In genomic region chr21:46014828-46015227, GRCh38 we compare ENCODE assay signal across 29 cellular contexts.
"Had no signal": no experiment of that assay in that cellular context is flagged by ENCODE, and none has a peak within 500 bp of the region (broad histone marks: within the 10 kb centered on the region; RNA-seq: fewer than 3 reads in every experiment).

No MANE protein-coding gene starts in this region.

- H3K4me3 Mint-ChIP-seq: stimulated activated effector memory CD8-positive, alpha-beta T cell treated with anti-CD3 and anti-CD28 coated beads, Interleukin-12 subunit alpha, Interleukin-12 subunit beta, amount 100 ng/mL, for 72 hours; stimulated activated memory B cell treated with anti-CD40 and anti-IgM and Interleukin-4, amounts not matched to agents 10 μg/mL and 1 μg/mL and 100 μg/mL, for 72 hours; stimulated activated naive B cell treated with anti-CD40 and anti-IgM and Interleukin-4, amounts not matched to agents 10 μg/mL and 1 μg/mL and 100 μg/mL, for 72 hours; stimulated activated naive CD8-positive, alpha-beta T cell treated with anti-CD3 and anti-CD28 coated beads, Interleukin-15, amount 100 ng/mL, for 72 hours; stimulated activated naive CD8-positive, alpha-beta T cell treated with anti-CD3 and anti-CD28 coated beads, Interleukin-15, Interleukin-2, amounts not matched to agents 100 ng/mL and 50 ng/mL, for 24 hours; type B pancreatic cell had no signal

- H3K27ac ChIP-seq: stomach, suprapubic skin, testis, thoracic aorta, thyroid gland, tibial artery, tibial nerve, transverse colon, upper lobe of left lung, upper lobe of right lung, uterus, vagina had no signal

- FAIRE-seq: urothelium cell line had no signal

- H3K9me3 Mint-ChIP-seq: stimulated activated effector memory CD8-positive, alpha-beta T cell treated with anti-CD3 and anti-CD28 coated beads, Interleukin-12 subunit alpha, Interleukin-12 subunit beta, amount 100 ng/mL, for 72 hours; stimulated activated naive B cell treated with anti-CD40 and anti-IgM and Interleukin-4, amounts not matched to agents 10 μg/mL and 1 μg/mL and 100 μg/mL, for 72 hours; stimulated activated naive CD8-positive, alpha-beta T cell treated with anti-CD3 and anti-CD28 coated beads, Interleukin-15, amount 100 ng/mL, for 72 hours; stimulated activated naive CD8-positive, alpha-beta T cell treated with anti-CD3 and anti-CD28 coated beads, Interleukin-15, Interleukin-2, amounts not matched to agents 100 ng/mL and 50 ng/mL, for 24 hours; type B pancreatic cell had no signal

- H3K36me3 ChIP-seq: stomach, suprapubic skin, thoracic aorta, thyroid gland, tibial artery, tibial nerve, transverse colon, upper lobe of left lung, upper lobe of right lung, uterus, vagina had no signal

- ATAC-seq: stimulated activated effector memory CD8-positive, alpha-beta T cell treated with anti-CD3 and anti-CD28 coated beads, Interleukin-12 subunit alpha, Interleukin-12 subunit beta, amount 100 ng/mL, for 72 hours; stimulated activated memory B cell treated with anti-CD40 and anti-IgM and Interleukin-4, amounts not matched to agents 10 μg/mL and 1 μg/mL and 100 μg/mL, for 72 hours; stimulated activated naive CD8-positive, alpha-beta T cell treated with anti-CD3 and anti-CD28 coated beads, Interleukin-15, amount 100 ng/mL, for 72 hours; stimulated activated naive CD8-positive, alpha-beta T cell treated with anti-CD3 and anti-CD28 coated beads, Interleukin-15, Interleukin-2, amounts not matched to agents 100 U/mL and 50 U/mL, for 24 hours; upper lobe of right lung had no signal

- H3K4me1 Mint-ChIP-seq: stimulated activated effector memory CD8-positive, alpha-beta T cell treated with anti-CD3 and anti-CD28 coated beads, Interleukin-12 subunit alpha, Interleukin-12 subunit beta, amount 100 ng/mL, for 72 hours; stimulated activated memory B cell treated with anti-CD40 and anti-IgM and Interleukin-4, amounts not matched to agents 10 μg/mL and 1 μg/mL and 100 μg/mL, for 72 hours had no signal

- H3K36me3 Mint-ChIP-seq: stimulated activated effector memory CD8-positive, alpha-beta T cell treated with anti-CD3 and anti-CD28 coated beads, Interleukin-12 subunit alpha, Interleukin-12 subunit beta, amount 100 ng/mL, for 72 hours; stimulated activated memory B cell treated with anti-CD40 and anti-IgM and Interleukin-4, amounts not matched to agents 10 μg/mL and 1 μg/mL and 100 μg/mL, for 72 hours; stimulated activated naive B cell treated with anti-CD40 and anti-IgM and Interleukin-4, amounts not matched to agents 10 μg/mL and 1 μg/mL and 100 μg/mL, for 72 hours; type B pancreatic cell had no signal

- H3K4me3 ChIP-seq: stomach, suprapubic skin, testis, thoracic aorta, thyroid gland, tibial artery, tibial nerve, transverse colon, upper lobe of left lung, upper lobe of right lung, uterus, vagina had no signal

- H3K9me3 ChIP-seq: stomach, suprapubic skin, testis, thoracic aorta, thyroid gland, tibial artery, tibial nerve, transverse colon, upper lobe of left lung, upper lobe of right lung, uterus, vagina had no signal

- H3K27me3 ChIP-seq: suprapubic skin, testis, thyroid gland, tibial artery, tibial nerve, transverse colon, upper lobe of left lung, upper lobe of right lung, uterus, vagina had no signal

- H3K4me1 ChIP-seq: stomach, suprapubic skin, testis, thyroid gland, tibial artery, upper lobe of left lung, upper lobe of right lung, uterus, vagina had no signal

- H3K27ac Mint-ChIP-seq: stimulated activated effector memory CD8-positive, alpha-beta T cell treated with anti-CD3 and anti-CD28 coated beads, Interleukin-12 subunit alpha, Interleukin-12 subunit beta, amount 100 ng/mL, for 72 hours; stimulated activated memory B cell treated with anti-CD40 and anti-IgM and Interleukin-4, amounts not matched to agents 10 μg/mL and 1 μg/mL and 100 μg/mL, for 72 hours; stimulated activated naive B cell treated with anti-CD40 and anti-IgM and Interleukin-4, amounts not matched to agents 10 μg/mL and 1 μg/mL and 100 μg/mL, for 72 hours; stimulated activated naive CD8-positive, alpha-beta T cell treated with anti-CD3 and anti-CD28 coated beads, Interleukin-15, amount 100 ng/mL, for 72 hours; stimulated activated naive CD8-positive, alpha-beta T cell treated with anti-CD3 and anti-CD28 coated beads, Interleukin-15, Interleukin-2, amounts not matched to agents 100 ng/mL and 50 ng/mL, for 24 hours; type B pancreatic cell had no signal

- DNase-seq: stimulated activated CD4-positive, alpha-beta T cell treated with anti-CD3 and anti-CD28 coated beads, Interleukin-2, amount 100 ng/mL, for 48 hours; stimulated activated CD4-positive, alpha-beta T cell treated with anti-CD3 and anti-CD28 coated beads, Interleukin-4, amount 100 ng/mL, for 1 hour; stimulated activated CD4-positive, alpha-beta T cell treated with anti-CD3 and anti-CD28 coated beads, Interleukin-4, amount 100 ng/mL, for 24 hours; stimulated activated CD4-positive, alpha-beta T cell treated with anti-CD3 and anti-CD28 coated beads, Interleukin-4, amount 100 ng/mL, for 4 hours; stimulated activated CD8-positive, alpha-beta memory T cell treated with anti-CD3 and anti-CD28 coated beads, Interleukin-4, amount 100 ng/mL, for 48 hours; stimulated activated naive B cell treated with anti-CD40 and anti-IgM and Interleukin-4, amounts not matched to agents 10 μg/mL and 1 μg/mL and 100 μg/mL, for 72 hours; stimulated activated naive CD4-positive, alpha-beta T cell; stimulated activated naive CD4-positive, alpha-beta T cell treated with Interleukin-2 at 50 U/mL for 16 hours; stimulated activated naive CD8-positive, alpha-beta T cell treated with anti-CD3 and anti-CD28 coated beads, Interleukin-15, amount 100 ng/mL, for 72 hours; stimulated activated naive CD8-positive, alpha-beta T cell treated with anti-CD3 and anti-CD28 coated beads, Interleukin-15, Interleukin-2, amounts not matched to agents 100 U/mL and 50 U/mL, for 24 hours; stomach; substantia nigra; testis; thyroid gland; tibial artery; transverse colon; trophoblast cell; upper lobe of left lung; upper lobe of right lung; uterus had no signal
